19 cellular contexts compared by ENCODE assay signal in genomic region chrX:65600106-65600505, GRCh38.
DNase-seq lines count a peak whose midpoint lies in the region; ATAC-seq and TF ChIP-seq lines count a peak whose summit lies in the region.
"Had no signal": no experiment of that assay in that cellular context is flagged by ENCODE, and none has a peak within 500 bp of the region (broad histone marks: within the 10 kb centered on the region; RNA-seq: fewer than 3 reads in every experiment).

No MANE protein-coding gene starts in this region.

- peaks cover 83% of the 10 kb centered on the region for H3K4me1 Mint-ChIP-seq in activated CD4-positive, alpha-beta T cell treated with anti-CD3 and anti-CD28 coated beads for 36 hours
- peaks cover 85% of the 10 kb centered on the region for H3K4me1 Mint-ChIP-seq in CD8-positive, alpha-beta T cell (ENCODE audit: low read depth)
- peaks cover 51% of the 10 kb centered on the region for H3K4me1 Mint-ChIP-seq in activated naive CD8-positive, alpha-beta T cell treated with anti-CD3 and anti-CD28 coated beads, Interleukin-2, amount 10 ng/mL, durations not matched to agents 7 days and 5 days
- H3K4me1 Mint-ChIP-seq in osteocyte (ENCODE audit: unreplicated experiment) = peaks cover 36% of the 10 kb centered on the region

- peaks cover 87% of the 10 kb centered on the region for H3K4me1 ChIP-seq in CD8-positive, alpha-beta T cell (ENCODE audit: insufficient read depth, low read length)

- no peak overlapping the region for H3K27ac ChIP-seq in CD8-positive, alpha-beta T cell (ENCODE audit: low read depth, low read length)

- no peaks in the 10 kb centered on the region for H3K9me3 Mint-ChIP-seq in activated CD4-positive, alpha-beta T cell treated with anti-CD3 and anti-CD28 coated beads for 36 hours (ENCODE audit: low read depth)
- no peaks in the 10 kb centered on the region for H3K9me3 Mint-ChIP-seq in CD8-positive, alpha-beta T cell
- H3K9me3 Mint-ChIP-seq in activated naive CD8-positive, alpha-beta T cell treated with anti-CD3 and anti-CD28 coated beads, Interleukin-2, amount 10 ng/mL, durations not matched to agents 7 days and 5 days = no peaks in the 10 kb centered on the region
- peaks cover 5% of the 10 kb centered on the region for H3K9me3 Mint-ChIP-seq in osteocyte (ENCODE audit: unreplicated experiment)
- H3K9me3 Mint-ChIP-seq: GM23338 had no signal

- intact Hi-C loops in activated CD4-positive, alpha-beta T cell treated with anti-CD3 and anti-CD28 coated beads for 36 hours (cut with DNase I, micrococcal nuclease) = no loop called here
- intact Hi-C loops in CD8-positive, alpha-beta T cell (cut with DNase I, micrococcal nuclease) = no loop called here

- peak overlapping the region; percentile 55 for H3K27ac Mint-ChIP-seq in activated CD4-positive, alpha-beta T cell treated with anti-CD3 and anti-CD28 coated beads for 36 hours
- peak overlapping the region; percentile 93 for H3K27ac Mint-ChIP-seq in CD8-positive, alpha-beta T cell
- H3K27ac Mint-ChIP-seq in activated naive CD8-positive, alpha-beta T cell treated with anti-CD3 and anti-CD28 coated beads, Interleukin-2, amount 10 ng/mL, durations not matched to agents 7 days and 5 days = peak overlapping the region; percentile 89
- no peak overlapping the region for H3K27ac Mint-ChIP-seq in osteocyte (ENCODE audit: unreplicated experiment)
- H3K27ac Mint-ChIP-seq: GM23338 had no signal

- H3K36me3 ChIP-seq in CD8-positive, alpha-beta T cell (ENCODE audit: insufficient read depth, low read length) = no peaks in the 10 kb centered on the region
- H3K36me3 ChIP-seq: BLaER1 treated with 17β-estradiol and CSF1 and Interleukin-3, amounts not matched to agents 10 nM and 100 nM had no signal

- TF ChIP-seq CTCF in CD8-positive, alpha-beta T cell (IDR thresholded peaks at IDR 0.05) = no peak
- TF ChIP-seq CTCF in osteocyte (IDR thresholded peaks at IDR 0.05) = no peak

- H3K4me3 Mint-ChIP-seq in activated CD4-positive, alpha-beta T cell treated with anti-CD3 and anti-CD28 coated beads for 36 hours = peak overlapping the region; percentile 4
- no peak overlapping the region for H3K4me3 Mint-ChIP-seq in CD8-positive, alpha-beta T cell
- peak overlapping the region; percentile 47 for H3K4me3 Mint-ChIP-seq in activated naive CD8-positive, alpha-beta T cell treated with anti-CD3 and anti-CD28 coated beads, Interleukin-2, amount 10 ng/mL, durations not matched to agents 7 days and 5 days
- H3K4me3 Mint-ChIP-seq in osteocyte (ENCODE audit: unreplicated experiment) = no peak overlapping the region
- H3K4me3 Mint-ChIP-seq: GM23338 had no signal

- POLR2A ChIA-PET in activated CD4-positive, alpha-beta T cell treated with anti-CD3 and anti-CD28 coated beads for 36 hours (lab: Charles Lee) = interaction anchor here (0.9 kb wide), 1 partner anchor 386 kb away, joined by 3 read pairs; no protein-coding TSS in a partner anchor
- POLR2A ChIA-PET in CD8-positive, alpha-beta T cell (lab: Charles Lee) = interaction anchor here (1.0 kb wide), 1 partner anchor 98 kb away, joined by 3 read pairs; no protein-coding TSS in a partner anchor
- POLR2A ChIA-PET in activated naive CD8-positive, alpha-beta T cell treated with anti-CD3 and anti-CD28 coated beads, Interleukin-2, amount 10 ng/mL, durations not matched to agents 7 days and 5 days (lab: Charles Lee) = no interaction called here

- peaks cover under 1% of the 10 kb centered on the region for H3K36me3 Mint-ChIP-seq in activated CD4-positive, alpha-beta T cell treated with anti-CD3 and anti-CD28 coated beads for 36 hours (ENCODE audit: low read depth)
- H3K36me3 Mint-ChIP-seq in CD8-positive, alpha-beta T cell = no peaks in the 10 kb centered on the region
- H3K36me3 Mint-ChIP-seq in activated naive CD8-positive, alpha-beta T cell treated with anti-CD3 and anti-CD28 coated beads, Interleukin-2, amount 10 ng/mL, durations not matched to agents 7 days and 5 days = peaks cover 4% of the 10 kb centered on the region
- no peaks in the 10 kb centered on the region for H3K36me3 Mint-ChIP-seq in osteocyte (ENCODE audit: unreplicated experiment)

- ATAC-seq in activated CD4-positive, alpha-beta T cell treated with anti-CD3 and anti-CD28 coated beads for 36 hours = no peak
- ATAC-seq in CD8-positive, alpha-beta T cell = no peak
- no peak for ATAC-seq in activated naive CD8-positive, alpha-beta T cell treated with anti-CD3 and anti-CD28 coated beads, Interleukin-2, amount 10 ng/mL, durations not matched to agents 7 days and 5 days (ENCODE audit: low read depth)
- ATAC-seq in HG03139 (IDR thresholded peaks at IDR 0.05; ENCODE audit: unreplicated experiment) (no peak), HG03457 (IDR thresholded peaks at IDR 0.05; ENCODE audit: unreplicated experiment) (no peak)
- ATAC-seq: activated CD4-positive, CD25-positive, alpha-beta regulatory T cell treated with anti-CD3 and anti-CD28 coated beads, Interleukin-2, amount 50 U/mL, for 24 hours; GM23338; K562 had no signal

- CTCF ChIA-PET in activated CD4-positive, alpha-beta T cell treated with anti-CD3 and anti-CD28 coated beads for 36 hours (lab: Charles Lee) = interaction anchor here (0.6 to 1.1 kb wide), 2 partner anchors 12 to 138 kb away, joined by 3 read pairs; no protein-coding TSS in a partner anchor
- CTCF ChIA-PET in CD8-positive, alpha-beta T cell (lab: Charles Lee) = interaction anchor here (2.1 kb wide), 1 partner anchor 69 kb away, joined by 6 read pairs; no protein-coding TSS in a partner anchor

- no peak overlapping the region for H3K4me3 ChIP-seq in CD8-positive, alpha-beta T cell (ENCODE audit: low read depth, low read length)
- H3K4me3 ChIP-seq: BLaER1 treated with 17β-estradiol and CSF1 and Interleukin-3, amounts not matched to agents 10 nM and 100 nM; GM23338; K562; skin epidermis had no signal

- H3K27me3 Mint-ChIP-seq in activated CD4-positive, alpha-beta T cell treated with anti-CD3 and anti-CD28 coated beads for 36 hours = no peaks in the 10 kb centered on the region
- H3K27me3 Mint-ChIP-seq in CD8-positive, alpha-beta T cell (ENCODE audit: low read depth) = no peaks in the 10 kb centered on the region
- H3K27me3 Mint-ChIP-seq in activated naive CD8-positive, alpha-beta T cell treated with anti-CD3 and anti-CD28 coated beads, Interleukin-2, amount 10 ng/mL, durations not matched to agents 7 days and 5 days = no peaks in the 10 kb centered on the region
- H3K27me3 Mint-ChIP-seq in osteocyte (ENCODE audit: unreplicated experiment) = no peaks in the 10 kb centered on the region

- no peak for DNase-seq in activated CD4-positive, alpha-beta T cell treated with anti-CD3 and anti-CD28 coated beads for 36 hours
- no peak for DNase-seq in activated CD4-positive, alpha-beta T cell treated with anti-CD3 and anti-CD28 coated beads for 1 hour
- DNase-seq in CD8-positive, alpha-beta T cell = no peak
- DNase-seq in activated naive CD8-positive, alpha-beta T cell treated with anti-CD3 and anti-CD28 coated beads, Interleukin-2, amount 10 ng/mL, durations not matched to agents 7 days and 5 days = no peak
- DNase-seq in osteocyte (ENCODE audit: extremely low spot score, unreplicated experiment) (peak; percentile 8), medulla oblongata (ENCODE audit: extremely low spot score) (no peak)
- DNase-seq: foreskin fibroblast, NCI-H1048, NCI-H2081 treated with DMSO at 0.1 percent for 48 hours, NCI-H524, SHP77, trophoblast cell had no signal

- H3K27me3 ChIP-seq in CD8-positive, alpha-beta T cell (ENCODE audit: insufficient read depth, low read length) = no peaks in the 10 kb centered on the region

- H3K9me3 ChIP-seq in CD8-positive, alpha-beta T cell (ENCODE audit: low read length) = no peaks in the 10 kb centered on the region

Comparison
In these comparisons a context has a peak if more than half of its experiments do, and no peak if none do; other contexts are left out.
1. H3K4me3 Mint-ChIP-seq: peak in activated CD4-positive, alpha-beta T cell treated with anti-CD3 and anti-CD28 coated beads for 36 hours (single experiment) and activated naive CD8-positive, alpha-beta T cell treated with anti-CD3 and anti-CD28 coated beads, Interleukin-2, amount 10 ng/mL, durations not matched to agents 7 days and 5 days (single experiment); none in CD8-positive, alpha-beta T cell (single experiment) and osteocyte (single experiment).